ENCODE assay signal across 9 cellular contexts in the genomic region with DNA sequence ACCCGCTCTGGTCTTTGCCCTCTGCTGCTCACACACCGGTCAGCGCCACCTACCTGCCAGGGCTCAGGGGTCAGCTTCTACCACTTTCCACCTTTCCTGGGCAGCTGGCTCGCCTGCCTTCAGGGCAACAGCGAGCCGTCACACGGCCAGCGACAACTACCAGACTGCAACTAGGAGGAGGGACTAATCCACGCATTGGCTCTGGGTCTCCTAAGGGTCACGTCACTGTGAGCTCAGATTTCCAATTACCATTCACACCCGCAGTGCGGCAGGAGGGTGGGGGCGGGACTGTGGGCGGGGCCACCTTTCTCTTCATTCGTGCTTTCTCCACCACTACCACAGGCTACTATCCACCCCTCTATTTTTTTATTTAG. TPM values are rescaled to one million over a fixed set of nuclear protein-coding genes. Genes with fewer than 3 reads are reported as not detected.
A peak's percentile ranks its signal among the peaks of the same experiment; 100 is the strongest.
DNase-seq lines count a peak whose midpoint lies in the region; ATAC-seq and TF ChIP-seq lines count a peak whose summit lies in the region.
"Had no signal": no experiment of that assay in that cellular context is flagged by ENCODE, and none has a peak within 500 bp of the region (broad histone marks: within the 10 kb centered on the region; RNA-seq: fewer than 3 reads in every experiment).

A gene (minus strand): TSS at position 172 of the 374 bp plus-strand sequence. CDS start 1,712 bp downstream, outside the sequence.

- H3K27me3 ChIP-seq in A673 (replicated peaks; ENCODE audit: insufficient read depth, low read depth, low read length, poor library complexity) (peaks cover 23% of the 10 kb centered on the region), Peyer's patch (no peaks in the 10 kb centered on the region), prostate gland (replicated peaks; ENCODE audit: insufficient read depth) (no peaks in the 10 kb centered on the region)

- WGBS in prostate gland = 0% methylated on average over 3 of the region's 15 CpGs

- H3K4me3 ChIP-seq in A673 (ENCODE audit: low read depth, low read length, poor library complexity, severe bottlenecking) (peak within 1 kb of the TSS; percentile 26), Peyer's patch (peak within 1 kb of the TSS; percentile 33 to 51 (median 40)), prostate gland (peak within 1 kb of the TSS; percentile 25 to 27)

- BruUV-seq in A673 (replicated peaks; lab: Mats Ljungman, UMichigan) = no TSS peak

- ATAC-seq in GM19043 (IDR thresholded peaks at IDR 0.05; ENCODE audit: low read depth, unreplicated experiment) = peak; percentile 90
- peak; percentile 97 for ATAC-seq in HG03442 (IDR thresholded peaks at IDR 0.05; ENCODE audit: unreplicated experiment)
- ATAC-seq in activated naive CD4-positive, alpha-beta T cell treated with anti-CD3 and anti-CD28 coated beads, Interleukin-2, amount 50 U/mL, for 72 hours = peak; percentile 97 to 99
- peak; percentile 95 for ATAC-seq in left ventricle myocardium superior
- ATAC-seq in GM19324 (IDR thresholded peaks at IDR 0.05; ENCODE audit: low FRiP score, unreplicated experiment) = no peak

- no peak within 1 kb of the TSS for H3K27ac ChIP-seq in A673 (ENCODE audit: low read depth, low read length, poor library complexity, severe bottlenecking)
- peak within 1 kb of the TSS in 3 of 4 donors; percentile 40 to 49 (median 43) for H3K27ac ChIP-seq in Peyer's patch
- peak within 1 kb of the TSS; percentile 38 to 56 for H3K27ac ChIP-seq in prostate gland

- POLR2A ChIA-PET in A673 (lab: Charles Lee; ENCODE audit: low non-redundant PET) = no interaction called here

- no peaks in the 10 kb centered on the region for H3K36me3 ChIP-seq in A673 (ENCODE audit: insufficient read depth, low read length, poor library complexity, severe bottlenecking)
- no peaks in the 10 kb centered on the region for H3K36me3 ChIP-seq in Peyer's patch
- no peaks in the 10 kb centered on the region for H3K36me3 ChIP-seq in prostate gland

- peak within 1 kb of the TSS; percentile 91 to 95 for H3K27ac Mint-ChIP-seq in activated naive CD4-positive, alpha-beta T cell treated with anti-CD3 and anti-CD28 coated beads, Interleukin-2, amount 50 U/mL, for 72 hours

- TF ChIP-seq CTCF in A673 (conservative IDR thresholded peaks at IDR 0.05; ENCODE audit: low read depth, low read length) (no peak), Peyer's patch (IDR thresholded peaks at IDR 0.05) (no peak), prostate gland (IDR thresholded peaks at IDR 0.05) (no peak)

- DNase-seq in A673 (ENCODE audit: low spot score) = peak; percentile 67
- DNase-seq in Peyer's patch = peak; percentile 41 to 82 (median 49)
- DNase-seq in activated naive CD4-positive, alpha-beta T cell treated with anti-CD3 and anti-CD28 coated beads, Interleukin-2, amount 50 U/mL, for 72 hours (ENCODE audit: low spot score in 2 of 2) = peak; percentile 35 to 58
- DNase-seq in left ventricle myocardium superior = peak; percentile 32
- peak; percentile 54 for DNase-seq in prostate gland (ENCODE audit: low spot score)
- DNase-seq: DND-41 had no signal

- H3K9me3 ChIP-seq in A673 (ENCODE audit: low read depth, low read length, poor library complexity, severe bottlenecking) (no peaks in the 10 kb centered on the region), Peyer's patch (no peaks in the 10 kb centered on the region), prostate gland (no peaks in the 10 kb centered on the region)

- intact Hi-C loops in A673 (cut with micrococcal nuclease; ENCODE audit: unreplicated experiment) = no loop called here
- intact Hi-C loops in left ventricle myocardium superior (cut with micrococcal nuclease) = no loop called here
- intact Hi-C loops in prostate gland (cut with DNase I) = no loop called here

- CTCF ChIA-PET in A673 (lab: Charles Lee) = interaction anchor here (0.6 kb wide), 1 partner anchor 443 kb away, joined by 5 read pairs; a partner anchor contains a TSS

- peak in 1 of 2 donors; percentile 18 for TF ChIP-seq POLR2A in Peyer's patch (IDR thresholded peaks at IDR 0.05)
- peak; percentile 67 for TF ChIP-seq POLR2A in prostate gland (IDR thresholded peaks at IDR 0.05)

- H3K36me3 Mint-ChIP-seq in activated naive CD4-positive, alpha-beta T cell treated with anti-CD3 and anti-CD28 coated beads, Interleukin-2, amount 50 U/mL, for 72 hours = no peaks in the 10 kb centered on the region

- H3K9me3 Mint-ChIP-seq in activated naive CD4-positive, alpha-beta T cell treated with anti-CD3 and anti-CD28 coated beads, Interleukin-2, amount 50 U/mL, for 72 hours = no peaks in the 10 kb centered on the region

- H3K4me1 ChIP-seq in A673 (ENCODE audit: insufficient read depth, low read length, poor library complexity, severe bottlenecking) (no peaks in the 10 kb centered on the region), Peyer's patch (no peaks in the 10 kb centered on the region), prostate gland (replicated peaks) (no peaks in the 10 kb centered on the region)

RNA-seq across cellular contexts. Expression of the gene that starts here (rescaled TPM):
- total RNA-seq in A673 (2021) = 0.50 TPM in 1 of 2 replicates, not detected in the other
- total RNA-seq in Peyer's patch = not detected
- total RNA-seq in activated naive CD4-positive, alpha-beta T cell treated with anti-CD3 and anti-CD28 coated beads, Interleukin-2, amount 50 U/mL, for 72 hours = 1 to 10 TPM; 4.3 to 6.3 TPM
- total RNA-seq in left ventricle myocardium superior = 0.40 TPM
- total RNA-seq in prostate gland = 10 to 100 TPM in 1 of 2 donors, 1 to 10 TPM in 1; 3.2 to 24.5 TPM

Comparison
In these comparisons a context has a peak if more than half of its experiments do, and no peak if none do; other contexts are left out.
1. Peak in DNase-seq and H3K4me3 ChIP-seq in A673; RNA of the gene not detected or under 1 TPM.
2. Peak in DNase-seq, H3K4me3 ChIP-seq and H3K27ac ChIP-seq in Peyer's patch; RNA of the gene not detected or under 1 TPM.
3. Peak in DNase-seq and ATAC-seq in left ventricle myocardium superior; RNA of the gene not detected or under 1 TPM.